In the genomic region with DNA sequence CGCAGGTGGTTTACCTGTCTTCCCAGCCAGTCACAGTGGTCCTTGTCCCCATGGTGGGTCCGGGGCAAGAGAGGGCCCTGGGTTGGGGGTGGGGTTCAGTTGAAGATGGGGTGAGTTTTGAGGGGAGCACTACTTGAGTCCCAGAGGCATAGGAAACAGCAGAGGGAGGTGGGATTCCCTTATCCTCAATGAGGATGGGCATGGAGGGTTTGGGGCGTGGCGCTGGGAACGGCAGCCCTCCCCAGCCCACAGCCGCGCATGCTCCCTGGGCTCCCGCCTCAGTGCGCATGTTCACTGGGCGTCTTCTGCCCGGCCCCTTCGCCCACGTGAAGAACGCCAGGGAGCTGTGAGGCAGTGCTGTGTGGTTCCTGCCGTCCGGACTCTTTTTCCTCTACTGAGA, we compare ENCODE assay signal across 11 cellular contexts. TPM values are rescaled to one million over a fixed set of nuclear protein-coding genes. Genes with fewer than 3 reads are reported as not detected.
"Had no signal": no experiment of that assay in that cellular context is flagged by ENCODE, and none has a peak within 500 bp of the region (broad histone marks: within the 10 kb centered on the region; RNA-seq: fewer than 3 reads in every experiment).

A gene with protein sequence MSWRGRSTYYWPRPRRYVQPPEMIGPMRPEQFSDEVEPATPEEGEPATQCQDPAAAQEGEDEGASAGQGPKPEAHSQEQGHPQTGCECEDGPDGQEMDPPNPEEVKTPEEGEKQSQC (plus strand): TSS at position 301 of the 400 bp plus-strand sequence. CDS start 1,155 bp downstream, outside the sequence.

RNA-seq across cellular contexts. Expression of the gene that starts here (rescaled TPM):
- total RNA-seq: OCI-LY7, PC-3, PC-9, Peyer's patch, Right ventricle myocardium inferior, Right ventricle myocardium superior, RPMI7951, SJCRH30, SJSA1, T-cell had no signal
- polyA plus RNA-seq: SK-N-SH had no signal
